ENCODE assay signal across 8 cellular contexts in the genomic region with DNA sequence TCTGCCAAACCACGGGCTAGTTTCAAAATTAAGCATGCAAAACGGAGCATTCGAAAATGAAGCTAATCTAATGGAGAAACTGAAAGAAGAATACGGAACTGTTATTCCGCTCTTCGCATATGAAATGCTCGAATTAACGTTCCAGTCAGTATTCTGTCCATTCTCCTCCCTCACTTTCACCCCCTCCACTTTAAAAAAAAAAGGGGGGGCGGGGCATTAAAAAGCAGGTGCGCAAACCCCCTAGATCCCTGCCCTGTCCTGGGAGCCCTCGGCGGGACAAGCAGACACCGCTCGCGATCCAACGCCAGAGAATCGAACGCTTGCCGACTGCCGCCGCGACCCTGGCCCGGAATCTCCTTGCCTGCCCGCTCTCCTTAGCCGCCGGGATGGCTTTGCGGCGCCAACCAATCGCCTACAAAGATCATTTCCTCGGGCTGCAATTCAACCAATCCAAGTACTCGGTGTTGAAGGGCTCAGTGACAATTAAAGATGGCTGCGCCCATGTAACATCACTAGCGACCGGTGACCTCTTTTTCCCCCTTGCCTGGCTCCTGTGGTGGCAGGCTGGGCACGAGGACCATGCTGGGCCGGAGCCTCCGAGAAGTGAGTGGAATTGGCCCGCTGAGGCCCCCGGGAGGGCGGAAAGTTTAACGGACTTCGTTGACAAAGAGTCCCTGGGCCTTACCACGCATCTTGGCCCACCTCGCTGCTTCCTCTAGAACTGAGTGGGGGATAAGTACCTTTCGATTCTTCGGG. TPM values are rescaled to one million over a fixed set of nuclear protein-coding genes. Genes with fewer than 3 reads are reported as not detected.
DNase-seq lines count a peak whose midpoint lies in the region; FAIRE-seq and TF ChIP-seq lines count a peak whose summit lies in the region.

A gene with protein sequence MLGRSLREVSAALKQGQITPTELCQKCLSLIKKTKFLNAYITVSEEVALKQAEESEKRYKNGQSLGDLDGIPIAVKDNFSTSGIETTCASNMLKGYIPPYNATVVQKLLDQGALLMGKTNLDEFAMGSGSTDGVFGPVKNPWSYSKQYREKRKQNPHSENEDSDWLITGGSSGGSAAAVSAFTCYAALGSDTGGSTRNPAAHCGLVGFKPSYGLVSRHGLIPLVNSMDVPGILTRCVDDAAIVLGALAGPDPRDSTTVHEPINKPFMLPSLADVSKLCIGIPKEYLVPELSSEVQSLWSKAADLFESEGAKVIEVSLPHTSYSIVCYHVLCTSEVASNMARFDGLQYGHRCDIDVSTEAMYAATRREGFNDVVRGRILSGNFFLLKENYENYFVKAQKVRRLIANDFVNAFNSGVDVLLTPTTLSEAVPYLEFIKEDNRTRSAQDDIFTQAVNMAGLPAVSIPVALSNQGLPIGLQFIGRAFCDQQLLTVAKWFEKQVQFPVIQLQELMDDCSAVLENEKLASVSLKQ (plus strand): TSS at position 476 of the 756 bp plus-strand sequence. CDS start 104 bp downstream, at position 580.
A gene with protein sequence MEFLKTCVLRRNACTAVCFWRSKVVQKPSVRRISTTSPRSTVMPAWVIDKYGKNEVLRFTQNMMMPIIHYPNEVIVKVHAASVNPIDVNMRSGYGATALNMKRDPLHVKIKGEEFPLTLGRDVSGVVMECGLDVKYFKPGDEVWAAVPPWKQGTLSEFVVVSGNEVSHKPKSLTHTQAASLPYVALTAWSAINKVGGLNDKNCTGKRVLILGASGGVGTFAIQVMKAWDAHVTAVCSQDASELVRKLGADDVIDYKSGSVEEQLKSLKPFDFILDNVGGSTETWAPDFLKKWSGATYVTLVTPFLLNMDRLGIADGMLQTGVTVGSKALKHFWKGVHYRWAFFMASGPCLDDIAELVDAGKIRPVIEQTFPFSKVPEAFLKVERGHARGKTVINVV (minus strand): TSS at position 396 of the 756 bp plus-strand sequence. CDS start 477 bp downstream, outside the sequence.

- H3K27ac Mint-ChIP-seq in nephron progenitor cell: peak within 1 kb of the TSS; percentile 99
- peak within 1 kb of the TSS; percentile 93 for H3K27ac Mint-ChIP-seq in stimulated activated naive CD8-positive, alpha-beta T cell treated with anti-CD3 and anti-CD28 coated beads, Interleukin-15, Interleukin-2, amounts not matched to agents 100 ng/mL and 50 ng/mL, for 24 hours

- H3K36me3 Mint-ChIP-seq in nephron progenitor cell (ENCODE audit: low read depth): peaks cover 17% of the 10 kb centered on the region
- peaks cover 16% of the 10 kb centered on the region for H3K36me3 Mint-ChIP-seq in stimulated activated naive CD8-positive, alpha-beta T cell treated with anti-CD3 and anti-CD28 coated beads, Interleukin-15, Interleukin-2, amounts not matched to agents 100 ng/mL and 50 ng/mL, for 24 hours (ENCODE audit: low read depth)

- peak; percentile 48 for FAIRE-seq in H54 (lab: Jason Lieb, UNC)

- TF ChIP-seq CTCF in fibroblast of the aortic adventitia (IDR thresholded peaks at IDR 0.05; ENCODE audit: insufficient read depth, low read length) (no peak), nephron progenitor cell (IDR thresholded peaks at IDR 0.05) (no peak)

- H3K9me3 Mint-ChIP-seq in nephron progenitor cell: peaks cover 4% of the 10 kb centered on the region
- no peaks in the 10 kb centered on the region for H3K9me3 Mint-ChIP-seq in stimulated activated naive CD8-positive, alpha-beta T cell treated with anti-CD3 and anti-CD28 coated beads, Interleukin-15, Interleukin-2, amounts not matched to agents 100 ng/mL and 50 ng/mL, for 24 hours

- DNase-seq in ELR (ENCODE audit: low read depth) (peak; percentile 94), H54 (ENCODE audit: insufficient read length, low spot score) (peak; percentile 67), LoVo (ENCODE audit: low spot score) (peak; percentile 92), fibroblast of the aortic adventitia (ENCODE audit: low read depth) (peak; percentile 95), nephron progenitor cell (peak; percentile 85)
- peak; percentile 77 for DNase-seq in activated effector memory CD4-positive, alpha-beta T cell treated with Interleukin-2 at 50 U/mL for 16 hours

- H3K4me3 ChIP-seq in fibroblast of the aortic adventitia (ENCODE audit: low read depth, low read length): peak within 1 kb of the TSS; percentile 96

- TF ChIP-seq POLR2A in H54 (IDR thresholded peaks at IDR 0.05; ENCODE audit: low read depth, low read length) (peak; percentile 55), Raji (IDR thresholded peaks at IDR 0.05; ENCODE audit: insufficient read depth, low read depth, low read length) (peak; percentile 74)

- peak within 1 kb of the TSS; percentile 94 for H3K4me3 Mint-ChIP-seq in nephron progenitor cell
- peak within 1 kb of the TSS; percentile 92 for H3K4me3 Mint-ChIP-seq in stimulated activated naive CD8-positive, alpha-beta T cell treated with anti-CD3 and anti-CD28 coated beads, Interleukin-15, Interleukin-2, amounts not matched to agents 100 ng/mL and 50 ng/mL, for 24 hours

- no peaks in the 10 kb centered on the region for H3K27me3 Mint-ChIP-seq in nephron progenitor cell (ENCODE audit: low read depth, poor library complexity)
- no peaks in the 10 kb centered on the region for H3K27me3 Mint-ChIP-seq in stimulated activated naive CD8-positive, alpha-beta T cell treated with anti-CD3 and anti-CD28 coated beads, Interleukin-15, Interleukin-2, amounts not matched to agents 100 ng/mL and 50 ng/mL, for 24 hours

- H3K4me1 Mint-ChIP-seq in nephron progenitor cell: peaks cover 48% of the 10 kb centered on the region
- peaks cover 55% of the 10 kb centered on the region for H3K4me1 Mint-ChIP-seq in stimulated activated naive CD8-positive, alpha-beta T cell treated with anti-CD3 and anti-CD28 coated beads, Interleukin-15, Interleukin-2, amounts not matched to agents 100 ng/mL and 50 ng/mL, for 24 hours (ENCODE audit: low read depth)

RNA-seq across cellular contexts. Expression of the first gene that starts in this region (rescaled TPM):
- total RNA-seq in fibroblast of the aortic adventitia (ENCODE audit: low replicate concordance): 8.3 and 11.2 TPM in 2 replicates

RNA-seq across cellular contexts. Expression of the second gene that starts in this region (rescaled TPM):
- 1.9 and 7.6 TPM in 2 replicates for total RNA-seq in fibroblast of the aortic adventitia (ENCODE audit: low replicate concordance)

Comparison
In these comparisons a context has a peak if more than half of its experiments do, and no peak if none do; other contexts are left out.
1. Peak in every context shown above with its lines: DNase-seq and H3K4me3 ChIP-seq.